In the genomic region with DNA sequence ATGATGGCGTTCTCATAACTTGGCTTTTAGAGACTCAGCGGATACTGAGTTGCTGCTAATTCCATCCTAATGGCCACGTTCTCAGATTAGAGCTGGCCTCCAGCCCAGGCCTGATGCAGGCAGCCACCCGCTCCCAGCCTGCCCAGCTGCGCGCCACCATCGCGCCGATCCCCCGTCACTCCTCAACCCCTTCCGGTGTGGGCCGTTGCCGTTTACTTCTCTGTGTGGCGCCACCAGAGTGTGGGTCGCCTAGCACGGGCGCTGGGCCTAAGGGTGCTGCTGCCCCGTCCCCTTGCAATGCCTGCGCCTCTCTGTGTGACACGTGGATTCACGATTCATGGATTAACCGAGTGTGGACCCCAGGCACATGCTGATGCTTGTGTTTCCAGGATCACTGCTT, we compare ENCODE assay signal across 21 cellular contexts.
"Had no signal": no experiment of that assay in that cellular context is flagged by ENCODE, and none has a peak within 500 bp of the region (broad histone marks: within the 10 kb centered on the region; RNA-seq: fewer than 3 reads in every experiment).

No MANE protein-coding gene starts in this region.

- H3K36me3 Mint-ChIP-seq: naive B cell; stimulated activated effector memory CD8-positive, alpha-beta T cell treated with anti-CD3 and anti-CD28 coated beads, Interleukin-12 subunit alpha, Interleukin-12 subunit beta, amount 100 ng/mL, for 72 hours had no signal

- H3K4me3 ChIP-seq: coronary artery, heart right ventricle, right atrium auricular region, smooth muscle cell, tibial artery, upper lobe of left lung, vagina had no signal

- H3K36me3 ChIP-seq: heart right ventricle, neutrophil, right atrium auricular region, tibial artery, upper lobe of left lung, vagina had no signal

- H3K4me1 ChIP-seq: heart right ventricle, right atrium auricular region, tibial artery, upper lobe of left lung, vagina had no signal

- H3K27ac ChIP-seq: coronary artery, heart right ventricle, neutrophil, right atrium auricular region, tibial artery, upper lobe of left lung, vagina had no signal

- H3K27me3 ChIP-seq: neutrophil, right atrium auricular region, upper lobe of left lung, vagina had no signal

- H3K4me1 Mint-ChIP-seq: endodermal cell; naive B cell; stimulated activated effector memory CD8-positive, alpha-beta T cell treated with anti-CD3 and anti-CD28 coated beads, Interleukin-12 subunit alpha, Interleukin-12 subunit beta, amount 100 ng/mL, for 72 hours had no signal

- H3K4me2 ChIP-seq: smooth muscle cell had no signal

- H3K9me3 Mint-ChIP-seq: stimulated activated effector memory CD8-positive, alpha-beta T cell treated with anti-CD3 and anti-CD28 coated beads, Interleukin-12 subunit alpha, Interleukin-12 subunit beta, amount 100 ng/mL, for 72 hours had no signal

- H3K27ac Mint-ChIP-seq: endodermal cell; naive B cell; nephron progenitor cell; stimulated activated effector memory CD8-positive, alpha-beta T cell treated with anti-CD3 and anti-CD28 coated beads, Interleukin-12 subunit alpha, Interleukin-12 subunit beta, amount 100 ng/mL, for 72 hours; stimulated activated naive CD8-positive, alpha-beta T cell treated with anti-CD3 and anti-CD28 coated beads, Interleukin-15, Interleukin-2, amounts not matched to agents 100 ng/mL and 50 ng/mL, for 24 hours had no signal

- ATAC-seq: heart right ventricle, left lobe of liver had no signal

- H3K4me3 Mint-ChIP-seq: endodermal cell; naive B cell; nephron progenitor cell; stimulated activated effector memory CD8-positive, alpha-beta T cell treated with anti-CD3 and anti-CD28 coated beads, Interleukin-12 subunit alpha, Interleukin-12 subunit beta, amount 100 ng/mL, for 72 hours; stimulated activated naive CD8-positive, alpha-beta T cell treated with anti-CD3 and anti-CD28 coated beads, Interleukin-15, Interleukin-2, amounts not matched to agents 100 ng/mL and 50 ng/mL, for 24 hours had no signal

- H3K9me3 ChIP-seq: neutrophil, right atrium auricular region, upper lobe of left lung had no signal

- DNase-seq: effector CD4-positive, alpha-beta T cell; endodermal cell; erythroblast; foreskin melanocyte; heart right ventricle; hypothalamus; mesendoderm; naive B cell; nephron progenitor cell; stimulated activated CD4-positive, alpha-beta T cell treated with anti-CD3 and anti-CD28 coated beads, Interleukin-4, amount 100 ng/mL, for 1 hour; stimulated activated CD8-positive, alpha-beta memory T cell treated with anti-CD3 and anti-CD28 coated beads, Interleukin-4, amount 100 ng/mL, for 48 hours had no signal
